ENCODE assay signal across 8 cellular contexts in the genomic region with DNA sequence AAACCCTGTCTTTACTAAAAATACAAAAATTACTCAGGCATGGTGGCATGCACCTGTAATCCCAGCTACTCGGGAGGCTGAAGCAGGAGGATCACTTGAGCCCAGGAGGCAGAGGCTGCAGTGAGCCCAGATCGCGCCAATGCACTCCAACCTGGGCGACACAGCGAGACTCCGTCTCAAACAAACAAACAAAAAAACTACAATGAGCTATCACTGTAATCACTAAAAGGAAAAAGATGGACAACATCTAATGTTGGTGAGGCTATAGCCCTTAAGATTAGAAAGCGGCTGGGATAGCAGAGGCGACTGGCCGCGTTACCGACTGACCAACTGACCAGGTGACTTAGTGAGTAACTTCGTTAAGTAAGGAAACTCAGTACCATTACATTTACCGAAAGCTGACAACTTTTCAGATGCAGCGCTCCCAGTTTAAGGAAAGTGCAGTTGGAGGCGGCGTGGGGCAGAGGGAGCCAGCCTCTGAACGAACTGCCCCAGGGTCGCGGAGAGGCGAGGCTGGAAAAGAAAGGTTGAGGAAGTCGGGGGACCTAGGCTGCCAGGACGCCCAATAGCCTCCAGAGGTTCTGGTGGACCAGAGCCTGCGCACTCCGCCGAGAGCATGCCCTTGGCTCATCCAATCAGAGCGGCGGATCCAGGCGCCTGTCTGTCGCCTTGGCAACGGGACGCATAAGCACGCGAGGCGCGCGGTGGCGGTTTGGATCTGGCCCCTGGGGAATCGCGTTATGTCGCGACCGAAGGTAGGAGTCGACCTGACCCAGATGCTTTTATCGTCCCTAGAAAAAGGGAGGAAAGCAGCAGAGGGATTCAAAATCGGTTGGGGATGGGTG.
DNase-seq lines count a peak whose midpoint lies in the region; ATAC-seq lines count a peak whose summit lies in the region.

No MANE protein-coding gene starts in this region.

- ATAC-seq in GM18907 (IDR thresholded peaks at IDR 0.05; ENCODE audit: unreplicated experiment) (peak; percentile 89), HG03159 (IDR thresholded peaks at IDR 0.05; ENCODE audit: unreplicated experiment) (peak; percentile 82)

- in situ Hi-C loops in ACHN (cut with HindIII; ENCODE audit: low pct_ligation_motif_present, low pct_unique_long_range_greater_than_20kb, low sequenced_read_pairs), result no loop called here

- DNase-seq in ACHN (peak; percentile 96), NCI-H2227 treated with DMSO at 0.1 percent for 48 hours (lab: John Stamatoyannopoulos, UW) (peak; percentile 96), cerebellar cortex (ENCODE audit: low spot score) (peak; percentile 94), islet precursor cell (peak; percentile 98)
- DNase-seq in activated CD4-positive, CD25-positive, alpha-beta regulatory T cell treated with anti-CD3 and anti-CD28 coated beads, Interleukin-2, amount 50 U/mL, for 16 hours (ENCODE audit: low read depth, low spot score), result peak; percentile 43
- peak; percentile 76 to 81 for DNase-seq in stimulated activated CD4-positive, alpha-beta T cell treated with anti-CD3 and anti-CD28 coated beads, Interleukin-12 subunit alpha, Interleukin-12 subunit beta, amount 100 ng/mL, for 24 hours (ENCODE audit: low read depth in 2 of 2)

Comparison
In these comparisons a context has a peak if more than half of its experiments do, and no peak if none do; other contexts are left out.
1. Peak in every context shown above with its lines: DNase-seq and ATAC-seq.
2. DNase-seq: peak in every context shown above with its lines; median percentile 98 in islet precursor cell; 96 in ACHN; 96 in NCI-H2227 treated with DMSO at 0.1 percent for 48 hours; 94 in cerebellar cortex; 78 in stimulated activated CD4-positive, alpha-beta T cell treated with anti-CD3 and anti-CD28 coated beads, Interleukin-12 subunit alpha, Interleukin-12 subunit beta, amount 100 ng/mL, for 24 hours; 43 in activated CD4-positive, CD25-positive, alpha-beta regulatory T cell treated with anti-CD3 and anti-CD28 coated beads, Interleukin-2, amount 50 U/mL, for 16 hours.